ENCODE assay signal across 8 cellular contexts in the genomic region with DNA sequence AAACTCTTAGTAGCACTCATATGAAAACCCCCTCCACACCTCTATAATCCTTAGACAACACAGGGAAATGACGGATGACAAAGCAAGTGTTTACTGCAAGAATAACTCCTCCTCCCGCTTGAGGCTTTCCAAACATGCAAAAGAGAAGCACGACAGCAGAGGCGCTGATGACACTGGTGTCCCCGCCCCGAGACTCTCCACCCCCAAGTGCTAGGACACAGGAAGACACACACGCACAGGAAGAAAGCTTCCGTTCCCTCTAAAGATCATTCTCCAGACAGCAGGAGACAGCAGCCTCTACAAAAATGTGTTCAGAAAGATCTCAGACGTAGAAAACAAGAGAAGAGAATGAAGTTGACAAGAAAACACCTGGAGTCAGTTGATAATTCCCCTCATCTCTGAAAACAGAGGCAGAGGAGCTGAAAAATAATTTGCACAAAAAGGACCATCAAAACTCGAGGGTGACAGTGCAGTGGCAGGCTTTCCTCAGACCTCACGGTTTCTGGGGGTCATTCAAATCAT.
DNase-seq lines count a peak whose midpoint lies in the region; ATAC-seq and TF ChIP-seq lines count a peak whose summit lies in the region.

No MANE protein-coding gene starts in this region.

- CTCF ChIA-PET in activated CD4-positive, alpha-beta T cell treated with anti-CD3 and anti-CD28 coated beads for 36 hours (lab: Charles Lee): interaction anchor here (0.5 to 1.5 kb wide), 6 partner anchors 9 to 118 kb away, joined by 3 to 7 read pairs (median 4); no protein-coding TSS in a partner anchor

- peaks cover 36% of the 10 kb centered on the region for H3K36me3 ChIP-seq in KOPT-K1 (ENCODE audit: insufficient read depth, low read length)
- peaks cover 80% of the 10 kb centered on the region for H3K36me3 ChIP-seq in suprapubic skin

- 35% methylated on average over 11 of the region's 11 CpGs for WGBS in suprapubic skin

- no peak for TF ChIP-seq CTCF in neural crest cell (conservative IDR thresholded peaks at IDR 0.05)
- TF ChIP-seq CTCF in suprapubic skin (IDR thresholded peaks at IDR 0.05): no peak

- H3K27me3 Mint-ChIP-seq in activated CD4-positive, alpha-beta T cell treated with anti-CD3 and anti-CD28 coated beads for 36 hours: no peaks in the 10 kb centered on the region
- H3K27me3 Mint-ChIP-seq in neural crest cell (ENCODE audit: low read depth): no peaks in the 10 kb centered on the region

- H3K4me1 Mint-ChIP-seq in activated CD4-positive, alpha-beta T cell treated with anti-CD3 and anti-CD28 coated beads for 36 hours: peaks cover 20% of the 10 kb centered on the region
- peaks cover 21% of the 10 kb centered on the region for H3K4me1 Mint-ChIP-seq in neural crest cell

- peak; percentile 82 for DNase-seq in activated CD4-positive, alpha-beta T cell treated with anti-CD3 and anti-CD28 coated beads for 36 hours
- DNase-seq in dermis microvascular lymphatic vessel endothelial cell (ENCODE audit: low read depth in 2 of 2) (peak; percentile 30 to 71), neural crest cell (ENCODE audit: low read depth, low spot score) (peak; percentile 23), suprapubic skin (ENCODE audit: low spot score in 2 of 2) (no peak), DMS 273 treated with DMSO at 0.1 percent for 48 hours (lab: John Stamatoyannopoulos, UW) (no peak), DMS 273 (lab: John Stamatoyannopoulos, UW; ENCODE audit: unreplicated experiment) (no peak)

- no peaks in the 10 kb centered on the region for H3K9me3 Mint-ChIP-seq in activated CD4-positive, alpha-beta T cell treated with anti-CD3 and anti-CD28 coated beads for 36 hours (ENCODE audit: low read depth)
- no peaks in the 10 kb centered on the region for H3K9me3 Mint-ChIP-seq in neural crest cell

- no peaks in the 10 kb centered on the region for H3K36me3 Mint-ChIP-seq in activated CD4-positive, alpha-beta T cell treated with anti-CD3 and anti-CD28 coated beads for 36 hours (ENCODE audit: low read depth)
- H3K36me3 Mint-ChIP-seq in neural crest cell (ENCODE audit: low read depth): peaks cover 4% of the 10 kb centered on the region

- TF ChIP-seq POLR2A in suprapubic skin (IDR thresholded peaks at IDR 0.05): peak in 1 of 2 donors; percentile 20

- no peak for TF ChIP-seq EP300 in suprapubic skin (IDR thresholded peaks at IDR 0.05)

- peak overlapping the region; percentile 60 for H3K27ac ChIP-seq in KOPT-K1 (ENCODE audit: low read depth, low read length, poor library complexity, severe bottlenecking)
- peak overlapping the region; percentile 67 for H3K27ac ChIP-seq in suprapubic skin

- no peak overlapping the region for H3K4me3 ChIP-seq in suprapubic skin

- intact Hi-C loops in activated CD4-positive, alpha-beta T cell treated with anti-CD3 and anti-CD28 coated beads for 36 hours (cut with DNase I, micrococcal nuclease): loop anchor here in 1 of 2 experiments (2.0 to 10.0 kb wide), 2 partner anchors 192 to 672 kb away; a partner anchor contains a TSS

- peaks cover 12% of the 10 kb centered on the region for H3K4me1 ChIP-seq in suprapubic skin

- no peaks in the 10 kb centered on the region for H3K27me3 ChIP-seq in suprapubic skin

- POLR2A ChIA-PET in activated CD4-positive, alpha-beta T cell treated with anti-CD3 and anti-CD28 coated beads for 36 hours (lab: Charles Lee): no interaction called here

- peak overlapping the region; percentile 26 for H3K4me3 Mint-ChIP-seq in activated CD4-positive, alpha-beta T cell treated with anti-CD3 and anti-CD28 coated beads for 36 hours
- peak overlapping the region; percentile 27 for H3K4me3 Mint-ChIP-seq in neural crest cell

- peak; percentile 66 for ATAC-seq in GM19035 (IDR thresholded peaks at IDR 0.05; ENCODE audit: unreplicated experiment)
- peak; percentile 77 for ATAC-seq in activated CD4-positive, alpha-beta T cell treated with anti-CD3 and anti-CD28 coated beads for 36 hours

- peak overlapping the region; percentile 87 for H3K27ac Mint-ChIP-seq in activated CD4-positive, alpha-beta T cell treated with anti-CD3 and anti-CD28 coated beads for 36 hours
- H3K27ac Mint-ChIP-seq in neural crest cell (ENCODE audit: unreplicated experiment): peak overlapping the region; percentile 47

- H3K9me3 ChIP-seq in KOPT-K1 (ENCODE audit: insufficient read depth, low read length, poor library complexity, severe bottlenecking) (no peaks in the 10 kb centered on the region), suprapubic skin (no peaks in the 10 kb centered on the region)

Comparison
In these comparisons a context has a peak if more than half of its experiments do, and no peak if none do; other contexts are left out.
1. DNase-seq: peak in activated CD4-positive, alpha-beta T cell treated with anti-CD3 and anti-CD28 coated beads for 36 hours (single experiment), dermis microvascular lymphatic vessel endothelial cell (2 of 2) and neural crest cell (single experiment); none in suprapubic skin (0 of 2), DMS 273 treated with DMSO at 0.1 percent for 48 hours (single experiment) and DMS 273 (single experiment).